ENCODE assay signal across 1 cellular context in genomic region chr4:83917572-83917971, GRCh38.
TF ChIP-seq lines count a peak whose summit lies in the region.

No MANE protein-coding gene starts in this region.

TF ChIP-seq in K562, 482 proteins besides CTCF, POLR2A, EP300 and RAD21 (continued from another document and continues in another):
- TF ChIP-seq SRF (CRISPR knock-in tag; IDR thresholded peaks at IDR 0.05) (no peak), E2F4 (CRISPR knock-in tag; IDR thresholded peaks at IDR 0.05; ENCODE audit: low read depth) (no peak), ATF3 (IDR thresholded peaks at IDR 0.05) (peak; percentile 34), ATF3 (CRISPR knock-in tag; conservative IDR thresholded peaks at IDR 0.05) (no peak), STAT5A (IDR thresholded peaks at IDR 0.05; ENCODE audit: borderline replicate concordance, low read length) (no peak), TGIF2 (CRISPR knock-in tag; IDR thresholded peaks at IDR 0.05) (no peak), ZNF224 (CRISPR knock-in tag; IDR thresholded peaks at IDR 0.05) (no peak), ZNF217 (CRISPR knock-in tag; IDR thresholded peaks at IDR 0.05) (no peak), CREB1 (IDR thresholded peaks at IDR 0.05) (no peak), CREB1 (CRISPR knock-in tag; IDR thresholded peaks at IDR 0.05) (no peak), MBD1 (CRISPR knock-in tag; IDR thresholded peaks at IDR 0.05) (no peak), SNRNP70 (optimal IDR thresholded peaks at IDR 0.05; ENCODE audit: low read depth, low read length) (no peak), CCNT2 (IDR thresholded peaks at IDR 0.05; ENCODE audit: borderline replicate concordance, extremely low read depth, insufficient read length, low read depth, low read length) (no peak), NBN (IDR thresholded peaks at IDR 0.05; ENCODE audit: low read depth) (no peak), HCFC1 (IDR thresholded peaks at IDR 0.05; ENCODE audit: low read depth, low read length) (no peak), ZNF766 (CRISPR knock-in tag; conservative IDR thresholded peaks at IDR 0.05) (peak; percentile 84), ATF7 (IDR thresholded peaks at IDR 0.05) (0 out of 2 replicates have a peak, but pooled peaks have one; percentile 32), TCF15 (CRISPR knock-in tag; IDR thresholded peaks at IDR 0.05) (no peak), CBX1 (IDR thresholded peaks at IDR 0.05; ENCODE audit: low read depth) (no peak), LEF1 (IDR thresholded peaks at IDR 0.05) (no peak), PPARD (CRISPR knock-in tag; IDR thresholded peaks at IDR 0.05) (no peak; the same call in 1 of the 2 replicates), BHLHE40 (IDR thresholded peaks at IDR 0.05; ENCODE audit: low read length) (peak; percentile 78), L3MBTL2 (IDR thresholded peaks at IDR 0.05) (no peak), BRD9 (IDR thresholded peaks at IDR 0.05; ENCODE audit: low read depth, partially characterized antibody) (no peak), PHF21A (IDR thresholded peaks at IDR 0.05; ENCODE audit: borderline replicate concordance, low read depth) (no peak), ZBTB11 (CRISPR knock-in tag; IDR thresholded peaks at IDR 0.05) (peak in 1 of 3 experiments; percentile 46; a peak in 1 of 6 replicates), ZNF77 (CRISPR knock-in tag; IDR thresholded peaks at IDR 0.05) (no peak), ZMIZ1 (IDR thresholded peaks at IDR 0.05; ENCODE audit: low read depth in 2 of 2, low read length in 2 of 2) (no peak), SMAD3 (CRISPR knock-in tag; conservative IDR thresholded peaks at IDR 0.05) (peak; percentile 83), ZNF644 (tag; IDR thresholded peaks at IDR 0.05; ENCODE audit: low read depth) (peak; percentile 96), HNRNPL (IDR thresholded peaks at IDR 0.05; ENCODE audit: low read depth, low read length) (no peak), RBM39 (optimal IDR thresholded peaks at IDR 0.05; ENCODE audit: low read depth, low read length) (no peak), CBX5 (IDR thresholded peaks at IDR 0.05; ENCODE audit: borderline replicate concordance, low read depth) (no peak), ZBTB5 (IDR thresholded peaks at IDR 0.05) (no peak), FUS (optimal IDR thresholded peaks at IDR 0.05; ENCODE audit: low read depth, low read length) (no peak), ZBTB43 (CRISPR knock-in tag; IDR thresholded peaks at IDR 0.05) (no peak), HOMEZ (CRISPR knock-in tag; IDR thresholded peaks at IDR 0.05) (no peak), GMEB1 (CRISPR knock-in tag; IDR thresholded peaks at IDR 0.05) (0 out of 2 replicates have a peak, but pooled peaks have one; percentile 17), ZNF140 (CRISPR knock-in tag; IDR thresholded peaks at IDR 0.05) (no peak), TRIM25 (IDR thresholded peaks at IDR 0.05; ENCODE audit: borderline replicate concordance) (no peak), ZNF589 (CRISPR knock-in tag; IDR thresholded peaks at IDR 0.05; ENCODE audit: low read depth) (no peak), ZNF239 (CRISPR knock-in tag; IDR thresholded peaks at IDR 0.05) (peak; percentile 54; the same call in 1 of the 2 replicates), KLF10 (CRISPR knock-in tag; IDR thresholded peaks at IDR 0.05) (no peak), NRF1 (conservative IDR thresholded peaks at IDR 0.05 in 1 of 2, IDR thresholded peaks at IDR 0.05 in 1 of 2) (peak; percentile 61 to 64)
